In the genomic region with DNA sequence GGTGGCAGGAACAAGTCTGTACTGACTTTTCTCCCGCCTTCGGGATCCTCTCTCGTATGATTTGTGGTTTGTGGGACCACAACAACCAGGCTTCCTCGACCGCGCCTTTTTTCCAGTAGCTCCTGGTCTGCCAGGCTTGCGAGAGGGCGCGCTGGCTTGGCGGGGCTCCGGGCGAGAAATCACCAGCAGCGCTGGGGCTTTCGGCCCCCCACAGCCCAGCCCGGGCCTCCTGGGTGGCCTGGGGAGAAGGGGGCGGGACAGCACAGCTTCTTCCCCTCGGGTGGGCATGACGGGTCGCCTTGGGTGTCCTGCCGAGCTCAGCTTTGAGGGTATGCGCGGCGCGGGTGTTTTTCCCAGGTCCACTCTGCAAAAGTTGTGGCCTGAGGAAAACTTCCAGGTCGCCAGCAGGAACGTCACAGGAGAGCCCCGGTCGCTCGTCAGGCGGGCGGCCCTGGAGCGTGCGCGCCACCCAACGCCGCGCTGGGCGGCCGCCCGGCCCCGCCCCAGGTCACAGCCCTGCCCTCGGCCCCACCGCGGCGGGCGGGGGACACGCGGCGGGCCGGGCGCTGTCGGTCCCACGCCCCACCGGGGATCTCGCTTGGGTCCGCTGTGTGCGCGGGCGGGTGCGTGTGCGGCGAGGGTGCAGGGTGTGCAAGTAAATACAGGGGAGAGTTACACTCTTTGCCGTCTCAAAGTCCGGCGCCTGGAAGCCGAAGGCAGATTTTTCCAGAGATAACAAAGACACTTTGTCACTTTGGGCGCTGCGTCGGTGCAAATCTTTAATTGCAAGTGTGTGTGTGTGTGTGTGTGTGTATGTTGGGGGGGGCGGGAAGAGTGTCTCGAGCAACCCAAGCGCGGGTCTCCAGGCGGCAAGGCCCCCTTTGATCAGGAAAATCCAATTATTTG, we compare ENCODE assay signal across 8 cellular contexts. TPM values are rescaled to one million over a fixed set of nuclear protein-coding genes. Genes with fewer than 3 reads are reported as not detected.
DNase-seq lines count a peak whose midpoint lies in the region; ATAC-seq, FAIRE-seq and TF ChIP-seq lines count a peak whose summit lies in the region.

No MANE protein-coding gene starts in this region.

- peak; percentile 79 for ATAC-seq in GM12878
- ATAC-seq in left colon = peak; percentile 77
- ATAC-seq in HG02870 (IDR thresholded peaks at IDR 0.05; ENCODE audit: unreplicated experiment) = no peak

- no peak for TF ChIP-seq POLR2A in GM12878 (IDR thresholded peaks at IDR 0.05; ENCODE audit: low read depth, low read length)
- TF ChIP-seq POLR2A in testis (IDR thresholded peaks at IDR 0.05) = no peak

- SMC1A ChIA-PET in GM12878 (lab: Charles Lee; ENCODE audit: uncharacterized antibody, unreplicated experiment) = interaction anchor here (0.6 to 1.0 kb wide), 4 partner anchors 34 to 102 kb away, joined by 3 to 4 read pairs (median 4); a partner anchor contains a TSS

- H4K20me1 ChIP-seq in GM12878 (ENCODE audit: control insufficient read depth, insufficient read depth) = no peaks in the 10 kb centered on the region; the same call in 1 of the 2 replicates

- POLR2A ChIA-PET in GM12878 (lab: Charles Lee) = no interaction called here

- H3K27ac ChIP-seq in GM12878 (ENCODE audit: control insufficient read depth, insufficient read depth) (no peak overlapping the region), testis (no peak overlapping the region)

- FAIRE-seq in GM12878 (lab: Jason Lieb, UNC) = no peak

- H3K36me3 ChIP-seq in GM12878 (ENCODE audit: control insufficient read depth in 2 of 2, insufficient read depth in 2 of 2, low read length in 1 of 2) (no peaks in the 10 kb centered on the region), testis (ENCODE audit: low read depth, missing control alignments) (no peaks in the 10 kb centered on the region)

- no peaks in the 10 kb centered on the region for H3K79me2 ChIP-seq in GM12878 (ENCODE audit: control insufficient read depth, insufficient read depth, low read length)

- BruUV-seq in GM12878 (replicated peaks; lab: Mats Ljungman, UMichigan) = no TSS peak

- H3K4me2 ChIP-seq in GM12878 (ENCODE audit: control insufficient read depth, insufficient read depth) = peak overlapping the region; percentile 76

- CTCF ChIA-PET in GM12878 (lab: Yijun Ruan, JAX) = interaction anchor here (1.1 to 1.5 kb wide), 3 partner anchors 34 to 390 kb away, joined by 3 to 6 read pairs (median 4); no protein-coding TSS in a partner anchor

- intact Hi-C loops in GM12878 (cut with micrococcal nuclease; ENCODE audit: unreplicated experiment) = loop anchor here (5.0 kb wide), 3 partner anchors 98 to 477 kb away; no protein-coding TSS in a partner anchor
- intact Hi-C loops in left colon (cut with DNase I, micrococcal nuclease) = loop anchor here in 1 of 2 donors (10.0 kb wide), 1 partner anchor 310 kb away; no protein-coding TSS in a partner anchor
- intact Hi-C loops in testis (cut with DNase I; ENCODE audit: low total_unique reads) = no loop called here

- H2AFZ ChIP-seq in GM12878 (ENCODE audit: control insufficient read depth, low read depth, low read length) = no peak overlapping the region; the same call in 1 of the 2 replicates

- TF ChIP-seq CTCF in GM12878 (IDR thresholded peaks at IDR 0.05 in 2 of 3, conservative IDR thresholded peaks at IDR 0.05 in 1 of 3; ENCODE audit: control insufficient read depth in 2 of 3, extremely low read depth in 1 of 3, insufficient read depth in 1 of 3, low read depth in 3 of 3, low read length in 3 of 3) = no peak
- TF ChIP-seq CTCF in testis (IDR thresholded peaks at IDR 0.05) = no peak

- TF ChIP-seq RAD21 in GM12878 (IDR thresholded peaks at IDR 0.05; ENCODE audit: insufficient read depth, low read depth, low read length) = no peak

- no peak for TF ChIP-seq EP300 in GM12878 (IDR thresholded peaks at IDR 0.05; ENCODE audit: borderline replicate concordance in 1 of 2, control insufficient read depth in 1 of 2, low read depth in 2 of 2, low read length in 2 of 2)

- H3K27me3 ChIP-seq in GM12878 (replicated peaks in 1 of 2; ENCODE audit: control insufficient read depth in 2 of 2, insufficient read depth in 2 of 2, low read length in 1 of 2) (peaks cover 29 to 39% of the 10 kb centered on the region in 2 experiments), testis (no peaks in the 10 kb centered on the region)

- peak overlapping the region; percentile 55; the same call in 1 of the 2 replicates for H3K4me3 ChIP-seq in GM12878
- peak overlapping the region; percentile 48 to 60 for H3K4me3 ChIP-seq in testis

- DNase-seq in DMS153 (lab: John Stamatoyannopoulos, UW) (peak; percentile 16), DMS153 treated with DMSO at 0.1 percent for 48 hours (lab: John Stamatoyannopoulos, UW; ENCODE audit: unreplicated experiment) (no peak), NCI-H2227 (lab: John Stamatoyannopoulos, UW; ENCODE audit: unreplicated experiment) (peak; percentile 68), GM12878 (ENCODE audit: low read depth, low spot score) (no peak), left colon (peak; percentile 39 to 63), testis (peak; percentile 61), NCI-H2029 treated with DMSO at 0.1 percent for 48 hours (lab: John Stamatoyannopoulos, UW) (no peak)

- RAD21 ChIA-PET in GM12878 (lab: Charles Lee; ENCODE audit: unreplicated experiment) = no interaction called here

- H3K9ac ChIP-seq in GM12878 (ENCODE audit: control insufficient read depth, insufficient read depth, low read length) = no peak overlapping the region

- H3K9me3 ChIP-seq in GM12878 (replicated peaks; ENCODE audit: control insufficient read depth, insufficient read depth, low read length) = no peaks in the 10 kb centered on the region; the same call in 2 of the 3 replicates
- H3K9me3 ChIP-seq in testis = no peaks in the 10 kb centered on the region

- H3K4me1 ChIP-seq in GM12878 (ENCODE audit: control insufficient read depth, insufficient read depth, low read length) (no peaks in the 10 kb centered on the region; the same call in 1 of the 2 replicates), testis (peaks cover 6% of the 10 kb centered on the region)

- in situ Hi-C loops in GM12878 (cut with MboI) = no loop called here

- WGBS in GM12878 (ENCODE audit: insufficient coverage, insufficient replicate concordance, low lambda C conversion rate, missing lambda C conversion rate) = 37% methylated on average over 55 of the region's 74 CpGs
- 1% methylated on average over 21 to 67 of the region's 74 CpGs for WGBS in testis, 2 donors

TF ChIP-seq in GM12878, 131 proteins besides CTCF, POLR2A, EP300 and RAD21 (continues in another document):
- TF ChIP-seq BHLHE40 (IDR thresholded peaks at IDR 0.05; ENCODE audit: borderline replicate concordance in 1 of 2, low read depth in 2 of 2, low read length in 1 of 2) (peak in 1 of 2 experiments; percentile 54; a peak in 1 of 4 replicates), MEF2A (IDR thresholded peaks at IDR 0.05; ENCODE audit: insufficient read depth, low read depth, low read length) (no peak), TARDBP (IDR thresholded peaks at IDR 0.05; ENCODE audit: borderline replicate concordance) (no peak), IKZF1 (conservative IDR thresholded peaks at IDR 0.05) (peak; percentile 51; the same call in 1 of the 2 replicates), NR2F1 (conservative IDR thresholded peaks at IDR 0.05) (peak; percentile 93), LARP7 (IDR thresholded peaks at IDR 0.05) (no peak), ZBED1 (IDR thresholded peaks at IDR 0.05; ENCODE audit: borderline replicate concordance) (no peak), NR2C1 (IDR thresholded peaks at IDR 0.05) (0 out of 2 replicates have a peak, but pooled peaks have one; percentile 12)

RNA-seq across cellular contexts. Expression of a gene that starts 0.7 kb away (rescaled TPM):
- not detected in 2 replicates for total RNA-seq in GM12878 (2013; cell fraction: nucleolus; rRNA removed)
- total RNA-seq in GM12878 (2014; rRNA removed) (not detected in 2 replicates), GM12878 (2014; rRNA removed; fragmentation: Illumina TruSeq; extraction: Trizol) (not detected in 2 replicates), GM12878 (2021) (not detected in 2 replicates), left colon (1 to 10 TPM; 1.3 to 1.7 TPM), testis (1 to 10 TPM; 3.5 to 4.0 TPM)
- polyA plus RNA-seq in GM12878 (2011; ENCODE audit: low read depth) = not detected
- polyA plus RNA-seq in GM12878 (2011; rRNA removed) (not detected in 2 replicates), GM12878 (2014; fragmentation: Illumina TruSeq; extraction: Trizol) (not detected in 2 replicates), GM12878 (2014; fragmentation: Nextera tagmentation; extraction: Ambion mirVana) (not detected), GM12878 (2014; rRNA removed) (not detected in 2 replicates), GM12878 (2016; fragmentation: Nextera tagmentation; extraction: Ambion mirVana) (not detected), testis (ENCODE audit: insufficient read depth, low read depth, low replicate concordance) (1.4 TPM)
- polyA plus RNA-seq in GM12878 (2011; cell fraction: cytosol; rRNA removed) = not detected in 2 replicates
- not detected in 2 replicates for polyA plus RNA-seq in GM12878 (2011; cell fraction: nucleus; rRNA removed)
- not detected in 2 replicates for polyA plus RNA-seq in GM12878 (2012)
- not detected in 2 replicates for polyA minus RNA-seq in GM12878 (2011; rRNA and poly(A)+ RNA removed)
- polyA minus RNA-seq in GM12878 (2011; cell fraction: cytosol; rRNA and poly(A)+ RNA removed) = not detected in 2 replicates
- not detected in 2 replicates for polyA minus RNA-seq in GM12878 (2011; cell fraction: nucleus; rRNA and poly(A)+ RNA removed)

RNA-seq across cellular contexts. Expression of a gene that starts 55.8 kb away (rescaled TPM):
- total RNA-seq in GM12878 (2013; cell fraction: nucleolus; rRNA removed) = not detected in 2 replicates
- total RNA-seq in GM12878 (2014; rRNA removed) (not detected in 2 replicates), GM12878 (2014; rRNA removed; fragmentation: Illumina TruSeq; extraction: Trizol) (not detected in 2 replicates), GM12878 (2021) (not detected in 2 replicates), left colon (not detected), testis (10 to 100 TPM; 36.5 to 78.8 TPM)
- polyA plus RNA-seq in GM12878 (2011; ENCODE audit: low read depth) = not detected
- polyA plus RNA-seq in GM12878 (2011; rRNA removed) (0.33 TPM in 1 of 2 replicates, not detected in the other), GM12878 (2014; fragmentation: Illumina TruSeq; extraction: Trizol) (not detected in 2 replicates), GM12878 (2014; fragmentation: Nextera tagmentation; extraction: Ambion mirVana) (not detected), GM12878 (2014; rRNA removed) (not detected in 2 replicates), GM12878 (2016; fragmentation: Nextera tagmentation; extraction: Ambion mirVana) (not detected), testis (ENCODE audit: insufficient read depth, low read depth, low replicate concordance) (126 TPM)
- polyA plus RNA-seq in GM12878 (2011; cell fraction: cytosol; rRNA removed) = not detected in 2 replicates
- not detected in 2 replicates for polyA plus RNA-seq in GM12878 (2011; cell fraction: nucleus; rRNA removed)
- not detected in 2 replicates for polyA plus RNA-seq in GM12878 (2012)
- not detected in 2 replicates for polyA minus RNA-seq in GM12878 (2011; rRNA and poly(A)+ RNA removed)
- not detected in 2 replicates for polyA minus RNA-seq in GM12878 (2011; cell fraction: cytosol; rRNA and poly(A)+ RNA removed)
- polyA minus RNA-seq in GM12878 (2011; cell fraction: nucleus; rRNA and poly(A)+ RNA removed) = not detected in 2 replicates

Comparison
In these comparisons a context has a peak if more than half of its experiments do, and no peak if none do; other contexts are left out.
1. DNase-seq: peak in DMS153 (single experiment), NCI-H2227 (single experiment), left colon (2 of 2) and testis (single experiment); none in DMS153 treated with DMSO at 0.1 percent for 48 hours (single experiment), GM12878 (single experiment) and NCI-H2029 treated with DMSO at 0.1 percent for 48 hours (single experiment).
2. RNA of a gene that starts 55.8 kb away (total RNA-seq): 36.5 to 78.8 TPM in testis; not detected in GM12878 and not detected in left colon; every median in the first group is over 10 times any median in the second.